ENCODE assay signal across 10 cellular contexts in genomic region chr12:65631621-65632111, GRCh38.
A peak's percentile ranks its signal among the peaks of the same experiment; 100 is the strongest.
DNase-seq lines count a peak whose midpoint lies in the region; ATAC-seq and TF ChIP-seq lines count a peak whose summit lies in the region.
"Had no signal": no experiment of that assay in that cellular context is flagged by ENCODE, and none has a peak within 500 bp of the region (broad histone marks: within the 10 kb centered on the region; RNA-seq: fewer than 3 reads in every experiment).

No MANE protein-coding gene starts in this region.

- H3K27ac ChIP-seq in suprapubic skin = peak overlapping the region; percentile 85

- no peaks in the 10 kb centered on the region for H3K36me3 Mint-ChIP-seq in activated CD4-positive, alpha-beta memory T cell treated with anti-CD3 and anti-CD28 coated beads, Interleukin-2, amount 10 ng/mL, durations not matched to agents 7 days and 5 days (ENCODE audit: low read depth)

- CTCF ChIA-PET in activated CD4-positive, alpha-beta memory T cell treated with anti-CD3 and anti-CD28 coated beads, Interleukin-2, amount 10 ng/mL, durations not matched to agents 7 days and 5 days (lab: Charles Lee) = no interaction called here

- ATAC-seq in GM18873 (IDR thresholded peaks at IDR 0.05; ENCODE audit: low FRiP score, unreplicated experiment) = no peak

- no peaks in the 10 kb centered on the region for H3K9me3 ChIP-seq in suprapubic skin

- DNase-seq in HFF-Myc (ENCODE audit: extremely low read depth, low read depth) (peak; percentile 87), astrocyte of the cerebellum (ENCODE audit: low read depth) (peak; percentile 98), hepatic stellate cell (ENCODE audit: low spot score) (peak; percentile 62), suprapubic skin (ENCODE audit: low spot score in 2 of 2) (peak in 1 of 2 donors; percentile 62), NAMALWA (ENCODE audit: low spot score) (no peak), NCI-H187 (lab: John Stamatoyannopoulos, UW) (no peak)
- DNase-seq in activated CD4-positive, alpha-beta memory T cell treated with anti-CD3 and anti-CD28 coated beads, Interleukin-2, amount 10 ng/mL, durations not matched to agents 7 days and 5 days = no peak
- DNase-seq: activated B cell treated with CpG ODN at 0.5 μM for 24 hours, NCI-H2029 had no signal

- WGBS in suprapubic skin = 28% methylated on average over 8 of the region's 8 CpGs

- peaks cover 2% of the 10 kb centered on the region for H3K27me3 Mint-ChIP-seq in activated CD4-positive, alpha-beta memory T cell treated with anti-CD3 and anti-CD28 coated beads, Interleukin-2, amount 10 ng/mL, durations not matched to agents 7 days and 5 days
- H3K27me3 Mint-ChIP-seq: activated B cell treated with CpG ODN at 0.5 μM for 24 hours had no signal

- TF ChIP-seq CTCF in HFF-Myc (IDR thresholded peaks at IDR 0.05; ENCODE audit: low read depth, low read length, missing control alignments) (no peak), astrocyte of the cerebellum (IDR thresholded peaks at IDR 0.05; ENCODE audit: low read depth, low read length, missing control alignments) (no peak), suprapubic skin (IDR thresholded peaks at IDR 0.05) (no peak)

- H3K4me3 ChIP-seq in HFF-Myc (replicated peaks; ENCODE audit: low read depth, low read length) (no peak overlapping the region), astrocyte of the cerebellum (ENCODE audit: low read depth, low read length) (no peak overlapping the region), suprapubic skin (no peak overlapping the region)

- no peak for TF ChIP-seq EP300 in suprapubic skin (IDR thresholded peaks at IDR 0.05)

- H3K27ac Mint-ChIP-seq in activated CD4-positive, alpha-beta memory T cell treated with anti-CD3 and anti-CD28 coated beads, Interleukin-2, amount 10 ng/mL, durations not matched to agents 7 days and 5 days = no peak overlapping the region
- H3K27ac Mint-ChIP-seq: activated B cell treated with CpG ODN at 0.5 μM for 24 hours had no signal

- in situ Hi-C loops in astrocyte of the cerebellum (cut with HindIII; ENCODE audit: low sequenced_read_pairs) = no loop called here

- no peaks in the 10 kb centered on the region for H3K36me3 ChIP-seq in suprapubic skin

- H3K4me1 Mint-ChIP-seq in activated CD4-positive, alpha-beta memory T cell treated with anti-CD3 and anti-CD28 coated beads, Interleukin-2, amount 10 ng/mL, durations not matched to agents 7 days and 5 days = no peaks in the 10 kb centered on the region
- H3K4me1 Mint-ChIP-seq: activated B cell treated with CpG ODN at 0.5 μM for 24 hours had no signal

- POLR2A ChIA-PET in activated CD4-positive, alpha-beta memory T cell treated with anti-CD3 and anti-CD28 coated beads, Interleukin-2, amount 10 ng/mL, durations not matched to agents 7 days and 5 days (lab: Charles Lee) = no interaction called here

- H3K27me3 ChIP-seq in suprapubic skin = no peaks in the 10 kb centered on the region

- peaks cover 30% of the 10 kb centered on the region for H3K4me1 ChIP-seq in suprapubic skin

- H3K4me3 Mint-ChIP-seq in activated CD4-positive, alpha-beta memory T cell treated with anti-CD3 and anti-CD28 coated beads, Interleukin-2, amount 10 ng/mL, durations not matched to agents 7 days and 5 days = no peak overlapping the region
- H3K4me3 Mint-ChIP-seq: activated B cell treated with CpG ODN at 0.5 μM for 24 hours had no signal

- TF ChIP-seq POLR2A in suprapubic skin (IDR thresholded peaks at IDR 0.05) = no peak

- H3K9me3 Mint-ChIP-seq in activated CD4-positive, alpha-beta memory T cell treated with anti-CD3 and anti-CD28 coated beads, Interleukin-2, amount 10 ng/mL, durations not matched to agents 7 days and 5 days = no peaks in the 10 kb centered on the region
- H3K9me3 Mint-ChIP-seq: activated B cell treated with CpG ODN at 0.5 μM for 24 hours had no signal

Comparison
In these comparisons a context has a peak if more than half of its experiments do, and no peak if none do; other contexts are left out.
1. DNase-seq: peak in HFF-Myc (single experiment), astrocyte of the cerebellum (single experiment) and hepatic stellate cell (single experiment); none in NAMALWA (single experiment), activated CD4-positive, alpha-beta memory T cell treated with anti-CD3 and anti-CD28 coated beads, Interleukin-2, amount 10 ng/mL, durations not matched to agents 7 days and 5 days (single experiment) and NCI-H187 (0 of 2).